In genomic region chr4:99131378-99131777, GRCh38 we compare ENCODE assay signal across 12 cellular contexts. TPM values are rescaled to one million over a fixed set of nuclear protein-coding genes. Genes with fewer than 3 reads are reported as not detected.
"Had no signal": no experiment of that assay in that cellular context is flagged by ENCODE, and none has a peak within 500 bp of the region (broad histone marks: within the 10 kb centered on the region; RNA-seq: fewer than 3 reads in every experiment).

No MANE protein-coding gene starts in this region.

- H2AFZ ChIP-seq: GM23248 had no signal

- DNase-seq: GM23248, GOT3, H7, HFFc6, IMR-90, KG1 had no signal

- H3K36me3 ChIP-seq: HAP-1 had no signal

- ATAC-seq: HCT116, K562 had no signal

- FAIRE-seq: K562 had no signal

- H3K9ac ChIP-seq: GM23248 had no signal

- H3K9me3 ChIP-seq: HAP-1 had no signal

- H3K4me1 ChIP-seq: HAP-1 had no signal

- H3K27ac ChIP-seq: GM23248, HL-60 had no signal

- H3K4me3 ChIP-seq: GM23248, HAP-1, K562 had no signal

RNA-seq across cellular contexts. Expression of gene ADH4, which starts 12.7 kb away (rescaled TPM):
- total RNA-seq: GM23248, H4, HFFc6, HT1080, IMR-90, K562 had no signal
- polyA plus RNA-seq: GM23248, IMR-90, K562 had no signal
